10 cellular contexts compared by ENCODE assay signal in genomic region chrX:66994729-66995128, GRCh38.
"Had no signal": no experiment of that assay in that cellular context is flagged by ENCODE, and none has a peak within 500 bp of the region (broad histone marks: within the 10 kb centered on the region; RNA-seq: fewer than 3 reads in every experiment).

No MANE protein-coding gene starts in this region.

- H3K9me3 Mint-ChIP-seq: HFFc6 had no signal

- H3K36me3 ChIP-seq: HAP-1 had no signal

- H3K9me3 ChIP-seq: HAP-1 had no signal

- H3K4me1 ChIP-seq: HAP-1 had no signal

- DNase-seq: GOT3, H7, HFFc6, KBM-7 had no signal

- ATAC-seq: HCT116, HepG2 had no signal

- H3K4me1 Mint-ChIP-seq: IgD-negative memory B cell had no signal

- H3K36me3 Mint-ChIP-seq: IgD-negative memory B cell had no signal

- H3K27ac ChIP-seq: HL-60, KMS-11 had no signal

- H3K4me3 Mint-ChIP-seq: HFFc6 had no signal

- H3K27ac Mint-ChIP-seq: HFFc6, IgD-negative memory B cell had no signal

- H3K4me3 ChIP-seq: HAP-1 had no signal

- H3K27me3 Mint-ChIP-seq: IgD-negative memory B cell had no signal
